14 cellular contexts compared by ENCODE assay signal in the genomic region with DNA sequence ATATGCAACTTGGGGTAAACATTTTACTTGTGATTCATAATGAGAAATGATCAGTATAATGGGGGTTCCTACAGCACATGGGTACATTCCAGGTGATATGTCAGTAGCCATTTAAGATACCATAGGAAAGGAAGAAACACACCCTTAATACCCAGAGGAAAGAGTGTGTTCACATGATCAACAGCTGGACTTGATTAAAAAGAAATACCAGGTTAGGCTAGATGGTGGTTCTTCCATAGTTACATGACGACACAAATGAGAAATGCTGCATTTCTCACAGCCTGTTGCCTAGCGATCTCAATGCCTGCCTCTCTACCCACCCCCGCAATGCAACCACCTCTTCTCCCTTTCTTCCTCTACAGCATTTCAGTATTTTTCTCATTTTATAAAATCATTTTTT.
DNase-seq lines count a peak whose midpoint lies in the region; ATAC-seq and TF ChIP-seq lines count a peak whose summit lies in the region.
"Had no signal": no experiment of that assay in that cellular context is flagged by ENCODE, and none has a peak within 500 bp of the region (broad histone marks: within the 10 kb centered on the region; RNA-seq: fewer than 3 reads in every experiment).

No MANE protein-coding gene starts in this region.

- H3K27me3 Mint-ChIP-seq in brain, result no peaks in the 10 kb centered on the region

- H3K27ac ChIP-seq in ACC112 (ENCODE audit: low read depth, low read length), result peak overlapping the region; percentile 19; the same call in 1 of the 2 replicates
- H3K27ac ChIP-seq: lower lobe of right lung, ovary had no signal

- peaks cover 0 to under 1% (median 0%) of the 10 kb centered on the region in 5 experiments for H3K9me3 Mint-ChIP-seq in brain
- H3K9me3 Mint-ChIP-seq: activated naive CD4-positive, alpha-beta T cell treated with anti-CD3 and anti-CD28 coated beads for 36 hours had no signal

- DNase-seq in HCEC 1CT, result peak; percentile 69
- DNase-seq in kidney tubule cell (ENCODE audit: low spot score), result peak; percentile 9
- DNase-seq in NCI-H1694 treated with DMSO at 0.1 percent for 48 hours (lab: John Stamatoyannopoulos, UW), result no peak
- DNase-seq in activated effector memory CD4-positive, alpha-beta T cell treated with anti-CD3 and anti-CD28 coated beads, Interleukin-2, amount 50 U/mL, for 16 hours, result no peak
- DNase-seq in hippocampal formation (lab: John Stamatoyannopoulos, UW), result no peak
- DNase-seq: ACHN; activated naive CD4-positive, alpha-beta T cell treated with anti-CD3 and anti-CD28 coated beads for 36 hours; lower lobe of right lung; NCI-H446 treated with DMSO at 0.1 percent for 48 hours; ovary; stimulated activated CD8-positive, alpha-beta memory T cell treated with anti-CD3 and anti-CD28 coated beads, Interleukin-4, amount 100 ng/mL, for 48 hours had no signal

- H3K4me1 Mint-ChIP-seq in brain, result peaks cover 24% of the 10 kb centered on the region

- peak overlapping the region in 4 of 5 experiments; percentile 12 to 54 (median 44) for H3K4me3 Mint-ChIP-seq in brain
- H3K4me3 Mint-ChIP-seq: activated naive CD4-positive, alpha-beta T cell treated with anti-CD3 and anti-CD28 coated beads for 36 hours had no signal

- TF ChIP-seq CTCF in brain (conservative IDR thresholded peaks at IDR 0.05), result no peak

- no peaks in the 10 kb centered on the region for H3K36me3 ChIP-seq in ACC112 (ENCODE audit: insufficient read depth, low read length)
- H3K36me3 ChIP-seq: lower lobe of right lung, ovary had no signal

- H3K27me3 ChIP-seq in ACC112 (ENCODE audit: insufficient read depth, low read length), result no peaks in the 10 kb centered on the region
- H3K27me3 ChIP-seq: ovary had no signal

- peak overlapping the region; percentile 10 to 69 (median 58) for H3K27ac Mint-ChIP-seq in brain
- H3K27ac Mint-ChIP-seq: activated naive CD4-positive, alpha-beta T cell treated with anti-CD3 and anti-CD28 coated beads for 36 hours had no signal

- H2AFZ ChIP-seq in ACC112 (ENCODE audit: low read length, unreplicated experiment), result no peak overlapping the region

- H3K79me2 ChIP-seq in ACC112 (ENCODE audit: control insufficient read depth, insufficient read depth, low read length, unreplicated experiment), result no peaks in the 10 kb centered on the region

- H3K4me1 ChIP-seq in ACC112 (ENCODE audit: control insufficient read depth, insufficient read depth, low read length, unreplicated experiment), result peaks cover 3% of the 10 kb centered on the region
- H3K4me1 ChIP-seq: lower lobe of right lung had no signal

- no peak overlapping the region for H3K4me3 ChIP-seq in ACC112 (ENCODE audit: low read depth, low read length)
- H3K4me3 ChIP-seq: lower lobe of right lung, ovary had no signal

- peaks cover 3% of the 10 kb centered on the region for H3K36me3 Mint-ChIP-seq in brain

- ATAC-seq in GM18909 (IDR thresholded peaks at IDR 0.05; ENCODE audit: poor library complexity, unreplicated experiment), result no peak
- ATAC-seq: lower lobe of right lung had no signal

Comparison
In these comparisons a context has a peak if more than half of its experiments do, and no peak if none do; other contexts are left out.
1. DNase-seq: peak in HCEC 1CT (single experiment) and kidney tubule cell (single experiment); none in NCI-H1694 treated with DMSO at 0.1 percent for 48 hours (single experiment), activated effector memory CD4-positive, alpha-beta T cell treated with anti-CD3 and anti-CD28 coated beads, Interleukin-2, amount 50 U/mL, for 16 hours (single experiment) and hippocampal formation (0 of 2).